In the genomic region with DNA sequence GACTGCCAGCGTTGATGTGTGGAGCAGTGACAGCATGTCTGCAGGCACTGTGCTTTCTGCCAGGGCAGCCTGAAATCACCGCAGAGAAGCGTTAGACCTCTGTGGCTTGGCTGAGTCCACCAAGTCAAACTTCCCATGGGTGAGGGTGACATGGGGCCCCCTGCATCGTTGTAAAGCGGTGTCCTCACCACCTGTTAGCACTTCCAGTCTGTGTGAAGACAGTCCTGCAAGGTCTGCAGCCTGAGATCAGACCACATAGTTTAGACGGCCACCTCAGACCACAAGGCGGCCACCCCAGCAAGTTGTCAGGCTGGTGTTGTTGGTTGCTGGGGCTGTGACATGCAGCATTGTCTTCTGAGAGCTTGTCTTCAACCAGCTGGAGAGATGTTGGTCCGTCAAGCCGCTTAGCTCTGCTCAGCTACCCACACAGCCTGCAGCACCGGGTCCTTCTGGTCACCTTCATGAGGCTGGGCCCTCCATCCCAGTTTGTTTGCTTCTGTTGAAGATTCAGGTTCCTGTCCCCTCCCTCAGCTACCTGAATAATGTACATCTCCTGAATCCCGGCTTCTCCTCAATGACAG, we compare ENCODE assay signal across 12 cellular contexts.
A peak's percentile ranks its signal among the peaks of the same experiment; 100 is the strongest.
DNase-seq lines count a peak whose midpoint lies in the region; ATAC-seq, FAIRE-seq and TF ChIP-seq lines count a peak whose summit lies in the region.
"Had no signal": no experiment of that assay in that cellular context is flagged by ENCODE, and none has a peak within 500 bp of the region (broad histone marks: within the 10 kb centered on the region; RNA-seq: fewer than 3 reads in every experiment).

No MANE protein-coding gene starts in this region.

- H3K27me3 ChIP-seq in trophoblast cell (ENCODE audit: insufficient read depth, low read length) = no peaks in the 10 kb centered on the region

- H3K27ac ChIP-seq in trophoblast cell (ENCODE audit: low read depth, low read length) = no peak overlapping the region
- H3K27ac ChIP-seq: thoracic aorta had no signal

- H3K4me1 ChIP-seq in trophoblast cell (ENCODE audit: control insufficient read depth in 1 of 2, insufficient read depth in 2 of 2, low read length in 2 of 2) = peaks cover 3 to 5% of the 10 kb centered on the region in 2 experiments

- H3K4ac ChIP-seq in trophoblast cell (ENCODE audit: low read depth, low read length) = no peak overlapping the region

- TF ChIP-seq POLR2A in GM12891 (IDR thresholded peaks at IDR 0.05; ENCODE audit: low read depth, low read length) = no peak

- no peak overlapping the region for H3K23ac ChIP-seq in trophoblast cell (ENCODE audit: low read length)

- H3K79me2 ChIP-seq in trophoblast cell (ENCODE audit: control insufficient read depth, insufficient read depth, low read length, poor library complexity) = no peaks in the 10 kb centered on the region

- H3K79me1 ChIP-seq in trophoblast cell (ENCODE audit: low read length) = no peaks in the 10 kb centered on the region

- no peak overlapping the region for H3K4me2 ChIP-seq in trophoblast cell (ENCODE audit: low read length)

- H3K14ac ChIP-seq in trophoblast cell (ENCODE audit: low read length) = no peak overlapping the region

- H2AK5ac ChIP-seq in trophoblast cell (ENCODE audit: low read length) = no peak overlapping the region

- DNase-seq in GM12891 (ENCODE audit: insufficient read length, low spot score) = no peak
- DNase-seq in KBM-7 = peak; percentile 60
- peak; percentile 20 for DNase-seq in activated gamma-delta T cell (lab: John Stamatoyannopoulos, UW)
- peak in 1 of 2 donors; percentile 22 for DNase-seq in trophoblast cell
- DNase-seq in NCI-H2029 treated with DMSO at 0.1 percent for 48 hours (lab: John Stamatoyannopoulos, UW) = no peak
- no peak for DNase-seq in NCI-H2227 treated with DMSO at 0.1 percent for 48 hours (lab: John Stamatoyannopoulos, UW)
- DNase-seq: aorta, Calu3, NCI-H2171 treated with DMSO at 0.1 percent for 48 hours, PC-3 had no signal

- no peaks in the 10 kb centered on the region for H3K36me3 ChIP-seq in trophoblast cell (ENCODE audit: control insufficient read depth in 1 of 2, insufficient read depth in 2 of 2, low read length in 2 of 2)
- H3K36me3 ChIP-seq: thoracic aorta had no signal

- no peak overlapping the region for H3K9ac ChIP-seq in trophoblast cell (ENCODE audit: low read length)

- no peak overlapping the region for H4K8ac ChIP-seq in trophoblast cell (ENCODE audit: low read depth, low read length)

- H2BK5ac ChIP-seq in trophoblast cell (ENCODE audit: low read depth, low read length, poor library complexity) = no peak overlapping the region

- peak overlapping the region; percentile 64 for H4K12ac ChIP-seq in trophoblast cell (ENCODE audit: low read depth, low read length)

- in situ Hi-C loops in KBM-7 (cut with MboI; ENCODE audit: low pct_unique_long_range_greater_than_20kb, low sequenced_read_pairs) = no loop called here

- H2BK120ac ChIP-seq in trophoblast cell (ENCODE audit: insufficient read depth, low read length, poor library complexity) = no peak overlapping the region

- peak overlapping the region; percentile 52 for H2BK12ac ChIP-seq in trophoblast cell (ENCODE audit: low read length)

- no peaks in the 10 kb centered on the region for H3K9me3 ChIP-seq in trophoblast cell (ENCODE audit: insufficient read depth, low read depth, low read length)
- H3K9me3 ChIP-seq: thoracic aorta had no signal

- no peak overlapping the region for H2AFZ ChIP-seq in trophoblast cell (ENCODE audit: insufficient read depth, low read length, poor library complexity)

- H4K91ac ChIP-seq in trophoblast cell (ENCODE audit: low read depth, low read length) = no peak overlapping the region

- H3K4me3 ChIP-seq in trophoblast cell (ENCODE audit: low read depth, low read length) = peak overlapping the region; percentile 49
- H3K4me3 ChIP-seq: thoracic aorta had no signal

- no peak overlapping the region for H3K18ac ChIP-seq in trophoblast cell (ENCODE audit: low read length)

- peak; percentile 76 for FAIRE-seq in GM12891 (lab: Jason Lieb, UNC)

- no peak for ATAC-seq in GM21526 (IDR thresholded peaks at IDR 0.05; ENCODE audit: low FRiP score, unreplicated experiment)
- ATAC-seq: PC-3 had no signal

- WGBS in trophoblast cell (ENCODE audit: extremely low coverage, insufficient coverage, insufficient read length) = no CpG with 5 or more reads among the region's 11 CpGs

TF ChIP-seq in GM12891, 5 proteins besides CTCF, POLR2A, EP300 and RAD21:
- TF ChIP-seq SPI1 (IDR thresholded peaks at IDR 0.05; ENCODE audit: low read depth, low read length) (no peak), PAX5 (IDR thresholded peaks at IDR 0.05; ENCODE audit: insufficient read depth, low read length, severe bottlenecking) (no peak), POLR2AphosphoS5 (IDR thresholded peaks at IDR 0.05; ENCODE audit: low read depth, low read length) (no peak), TAF1 (IDR thresholded peaks at IDR 0.05; ENCODE audit: low read depth, low read length) (no peak)
TF ChIP-seq in GM12891: peak in this region for 0.

Comparison
In these comparisons a context has a peak if more than half of its experiments do, and no peak if none do; other contexts are left out.
1. DNase-seq: peak in KBM-7 (single experiment) and activated gamma-delta T cell (single experiment); none in GM12891 (single experiment), NCI-H2029 treated with DMSO at 0.1 percent for 48 hours (single experiment) and NCI-H2227 treated with DMSO at 0.1 percent for 48 hours (single experiment).